In the genomic region with DNA sequence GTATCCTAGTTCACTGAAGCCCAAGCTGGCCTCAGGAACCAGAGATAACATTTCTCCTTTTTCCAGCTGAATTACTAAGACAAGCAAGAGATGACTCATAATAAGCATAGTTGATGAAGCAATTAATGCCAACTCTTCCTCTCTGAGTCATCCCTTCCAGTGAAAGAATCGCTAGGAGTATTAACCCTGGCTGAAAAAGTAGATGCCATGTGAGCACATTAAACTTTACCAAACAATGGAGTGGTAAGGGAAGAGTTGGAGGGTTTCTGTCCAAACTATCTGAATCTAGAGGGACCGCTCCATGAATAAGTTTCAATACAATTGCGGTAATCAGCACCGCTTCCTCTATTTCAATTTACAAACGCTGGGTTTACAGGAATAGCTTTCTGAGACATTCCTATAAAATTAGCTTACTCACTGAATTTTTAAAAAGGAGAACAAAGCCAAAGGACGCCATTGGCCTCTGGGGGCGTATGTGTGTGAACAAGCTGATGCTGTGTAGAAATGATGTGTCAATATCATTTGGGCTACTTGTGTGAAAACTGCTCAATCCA, we compare ENCODE assay signal across 8 cellular contexts. TPM values are rescaled to one million over a fixed set of nuclear protein-coding genes. Genes with fewer than 3 reads are reported as not detected.
DNase-seq lines count a peak whose midpoint lies in the region; ATAC-seq and TF ChIP-seq lines count a peak whose summit lies in the region.

No MANE protein-coding gene starts in this region.

- H3K9me3 ChIP-seq in BLaER1 treated with 17β-estradiol and CSF1 and Interleukin-3, amounts not matched to agents 10 nM and 100 nM (replicated peaks in 1 of 11) = no peaks in the 10 kb centered on the region
- H3K9me3 ChIP-seq in Karpas-422 (ENCODE audit: low read length) = no peaks in the 10 kb centered on the region
- H3K9me3 ChIP-seq in parathyroid adenoma (ENCODE audit: control insufficient read depth, low read length) = no peaks in the 10 kb centered on the region
- H3K9me3 ChIP-seq in MM.1S (replicated peaks; ENCODE audit: insufficient read depth, low read length) = no peaks in the 10 kb centered on the region

- H4K20me1 ChIP-seq in BLaER1 treated with 17β-estradiol and CSF1 and Interleukin-3, amounts not matched to agents 10 nM and 100 nM = peaks cover 0 to 16% (median 0%) of the 10 kb centered on the region in 11 experiments; a peak in 2 of 22 replicates
- H4K20me1 ChIP-seq in Karpas-422 (ENCODE audit: insufficient read depth, low read depth, low read length) = no peaks in the 10 kb centered on the region
- no peaks in the 10 kb centered on the region for H4K20me1 ChIP-seq in MM.1S (ENCODE audit: insufficient read depth, low read length)

- H3K9me2 ChIP-seq in Karpas-422 (replicated peaks; ENCODE audit: insufficient read depth, low read length) (no peaks in the 10 kb centered on the region), MM.1S (replicated peaks; ENCODE audit: insufficient read depth, low read length) (no peaks in the 10 kb centered on the region)

- H3F3A ChIP-seq in MM.1S (ENCODE audit: insufficient read depth, low read length) = no peaks in the 10 kb centered on the region

- H3K4me2 ChIP-seq in BLaER1 treated with 17β-estradiol and CSF1 and Interleukin-3, amounts not matched to agents 10 nM and 100 nM = peak overlapping the region; percentile 32 to 94 (median 74)
- H3K4me2 ChIP-seq in Karpas-422 (ENCODE audit: low read depth, low read length, poor library complexity, severe bottlenecking) (no peak overlapping the region), parathyroid adenoma (ENCODE audit: low read length) (no peak overlapping the region), MM.1S (ENCODE audit: low read depth, low read length) (no peak overlapping the region)

- no peak overlapping the region for H2AFZ ChIP-seq in Karpas-422 (ENCODE audit: low read length)
- H2AFZ ChIP-seq in parathyroid adenoma = peak overlapping the region; percentile 34
- no peak overlapping the region for H2AFZ ChIP-seq in MM.1S (ENCODE audit: low read length)

- DNase-seq in Karpas-422 = peak; percentile 46
- DNase-seq in activated CD4-positive, alpha-beta T cell treated with anti-CD3 and anti-CD28 coated beads, Interleukin-2, amount 50 U/mL, for 48 hours = peak; percentile 44 to 52
- DNase-seq in fibroblast of the aortic adventitia (ENCODE audit: low read depth) = peak; percentile 97
- no peak for DNase-seq in MM.1S
- no peak for DNase-seq in epidermal melanocyte (ENCODE audit: insufficient read length, low spot score)

- peaks cover 0 to 14% (median 0%) of the 10 kb centered on the region in 11 experiments; a peak in 3 of 22 replicates for H3K36me3 ChIP-seq in BLaER1 treated with 17β-estradiol and CSF1 and Interleukin-3, amounts not matched to agents 10 nM and 100 nM
- no peaks in the 10 kb centered on the region for H3K36me3 ChIP-seq in Karpas-422 (ENCODE audit: insufficient read depth, low read length)
- H3K36me3 ChIP-seq in parathyroid adenoma (ENCODE audit: control insufficient read depth, insufficient read depth, low read length) = no peaks in the 10 kb centered on the region
- no peaks in the 10 kb centered on the region for H3K36me3 ChIP-seq in MM.1S (replicated peaks; ENCODE audit: insufficient read depth, low read length)

- H3K79me2 ChIP-seq in Karpas-422 (ENCODE audit: low read length) = no peaks in the 10 kb centered on the region
- H3K79me2 ChIP-seq in parathyroid adenoma = peaks cover 8% of the 10 kb centered on the region
- H3K79me2 ChIP-seq in MM.1S (ENCODE audit: low read length) = peaks cover 7% of the 10 kb centered on the region

- peak overlapping the region in 5 of 10 experiments; percentile 38 to 53 (median 42); a peak in 7 of 20 replicates for H3K4me3 ChIP-seq in BLaER1 treated with 17β-estradiol and CSF1 and Interleukin-3, amounts not matched to agents 10 nM and 100 nM
- H3K4me3 ChIP-seq in Karpas-422 (ENCODE audit: low read length) = no peak overlapping the region
- peak overlapping the region; percentile 56 for H3K4me3 ChIP-seq in fibroblast of the aortic adventitia (ENCODE audit: low read depth, low read length)
- H3K4me3 ChIP-seq in parathyroid adenoma (ENCODE audit: low read depth, low read length) = no peak overlapping the region
- H3K4me3 ChIP-seq in MM.1S (ENCODE audit: low read length) = no peak overlapping the region

- peak overlapping the region; percentile 3 to 89 (median 74); a peak in 20 of 22 replicates for H3K9ac ChIP-seq in BLaER1 treated with 17β-estradiol and CSF1 and Interleukin-3, amounts not matched to agents 10 nM and 100 nM
- H3K9ac ChIP-seq in Karpas-422 (ENCODE audit: low read length) (no peak overlapping the region), parathyroid adenoma (no peak overlapping the region), MM.1S (ENCODE audit: low read length) (no peak overlapping the region)

- peak; percentile 45 for ATAC-seq in GM19035 (IDR thresholded peaks at IDR 0.05; ENCODE audit: unreplicated experiment)

- peak; percentile 55 for TF ChIP-seq CTCF in fibroblast of the aortic adventitia (IDR thresholded peaks at IDR 0.05; ENCODE audit: insufficient read depth, low read length)
- TF ChIP-seq CTCF in parathyroid adenoma (IDR thresholded peaks at IDR 0.05) = peak; percentile 33
- no peak for TF ChIP-seq CTCF in MM.1S (IDR thresholded peaks at IDR 0.05; ENCODE audit: low read length)

- H3K27ac ChIP-seq in BLaER1 treated with 17β-estradiol and CSF1 and Interleukin-3, amounts not matched to agents 10 nM and 100 nM = peak overlapping the region; percentile 50 to 96 (median 86)
- no peak overlapping the region for H3K27ac ChIP-seq in Karpas-422 (ENCODE audit: low read length)
- peak overlapping the region; percentile 50 for H3K27ac ChIP-seq in parathyroid adenoma
- H3K27ac ChIP-seq in MM.1S (ENCODE audit: low read length) = no peak overlapping the region

- peaks cover 17 to 93% (median 36%) of the 10 kb centered on the region in 10 experiments; a peak in 19 of 20 replicates for H3K4me1 ChIP-seq in BLaER1 treated with 17β-estradiol and CSF1 and Interleukin-3, amounts not matched to agents 10 nM and 100 nM
- H3K4me1 ChIP-seq in Karpas-422 (ENCODE audit: low read length) (no peaks in the 10 kb centered on the region), parathyroid adenoma (peaks cover 13% of the 10 kb centered on the region), MM.1S (ENCODE audit: low read length) (no peaks in the 10 kb centered on the region)

- no peaks in the 10 kb centered on the region for H3K27me3 ChIP-seq in BLaER1 treated with 17β-estradiol and CSF1 and Interleukin-3, amounts not matched to agents 10 nM and 100 nM
- no peaks in the 10 kb centered on the region for H3K27me3 ChIP-seq in Karpas-422 (ENCODE audit: low read length)
- H3K27me3 ChIP-seq in parathyroid adenoma (ENCODE audit: control insufficient read depth, insufficient read depth, low read length) = no peaks in the 10 kb centered on the region
- no peaks in the 10 kb centered on the region for H3K27me3 ChIP-seq in MM.1S (replicated peaks; ENCODE audit: insufficient read depth, low read length)

RNA-seq across cellular contexts. Expression of a gene that starts 48.3 kb away (rescaled TPM):
- 0.37 and 1.2 TPM in 2 replicates for total RNA-seq in Karpas-422 (2014; rRNA removed; shearing (Covaris generic); ENCODE audit: low replicate concordance)
- 31.8 and 39.3 TPM in 2 replicates for total RNA-seq in fibroblast of the aortic adventitia (ENCODE audit: low replicate concordance)

Comparison
In these comparisons a context has a peak if more than half of its experiments do, and no peak if none do; other contexts are left out.
1. H3K27ac ChIP-seq: peak in BLaER1 treated with 17β-estradiol and CSF1 and Interleukin-3, amounts not matched to agents 10 nM and 100 nM (11 of 11) and parathyroid adenoma (single experiment); none in Karpas-422 (single experiment) and MM.1S (single experiment).
2. H3K4me2 ChIP-seq: peak in BLaER1 treated with 17β-estradiol and CSF1 and Interleukin-3, amounts not matched to agents 10 nM and 100 nM (11 of 11); none in Karpas-422 (single experiment), parathyroid adenoma (single experiment) and MM.1S (single experiment).
3. H3K9ac ChIP-seq: peak in BLaER1 treated with 17β-estradiol and CSF1 and Interleukin-3, amounts not matched to agents 10 nM and 100 nM (11 of 11); none in Karpas-422 (single experiment), parathyroid adenoma (single experiment) and MM.1S (single experiment).
4. DNase-seq: peak in Karpas-422 (single experiment), activated CD4-positive, alpha-beta T cell treated with anti-CD3 and anti-CD28 coated beads, Interleukin-2, amount 50 U/mL, for 48 hours (2 of 2) and fibroblast of the aortic adventitia (single experiment); none in MM.1S (single experiment) and epidermal melanocyte (single experiment).
5. RNA of a gene that starts 48.3 kb away (total RNA-seq): 31.8 to 39.3 TPM in fibroblast of the aortic adventitia; 0.37 to 1.2 TPM in Karpas-422; every median in the first group is over 10 times any median in the second.